1 cellular context compared by ENCODE assay signal in the genomic region with DNA sequence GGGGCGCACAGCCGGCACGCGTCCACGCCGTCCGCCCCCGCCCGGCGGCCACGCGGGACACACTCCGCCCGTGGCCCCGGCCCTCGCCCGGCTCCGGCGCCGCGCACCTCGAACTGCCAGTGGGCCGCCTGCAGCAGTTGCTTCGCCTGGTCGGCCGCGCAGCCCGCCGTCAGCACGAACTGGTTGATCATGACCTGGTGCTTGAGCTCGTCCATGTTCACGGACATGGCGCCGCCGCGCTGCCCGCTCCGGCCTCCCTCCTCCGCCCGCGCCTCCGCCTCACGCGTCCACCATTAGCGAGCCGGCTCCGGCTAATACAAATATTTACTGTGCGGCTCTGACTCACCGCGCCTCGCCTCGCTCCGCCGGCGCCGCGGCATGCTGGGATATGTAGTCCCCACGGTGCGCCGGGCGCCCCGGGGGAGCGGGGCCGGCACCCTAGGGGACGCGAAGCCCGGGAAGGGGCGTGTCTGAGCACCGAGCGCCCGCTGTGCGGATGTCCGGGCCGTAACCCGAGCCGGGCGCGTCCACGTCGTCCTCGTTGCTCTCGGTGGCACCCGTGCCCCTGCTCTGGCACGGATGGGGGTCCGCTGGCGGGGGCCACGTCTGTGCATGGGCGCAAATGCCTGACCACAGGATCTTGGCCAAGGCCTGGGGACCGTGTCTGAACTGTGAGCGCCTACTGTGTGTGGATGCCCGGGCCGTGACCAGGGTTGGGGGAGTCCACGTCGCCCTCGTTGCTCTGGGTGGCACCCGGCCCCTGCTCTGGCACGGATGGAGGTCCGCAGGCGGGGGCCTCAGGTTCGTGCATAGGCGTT.
TF ChIP-seq lines count a peak whose summit lies in the region.

A gene (minus strand): TSS at position 318 of the 818 bp plus-strand sequence. CDS start 91 bp downstream, at position 227.

TF ChIP-seq in WTC11, 78 proteins besides CTCF, POLR2A, EP300 and RAD21 (continued from another document):
- TF ChIP-seq, protein P1, sequence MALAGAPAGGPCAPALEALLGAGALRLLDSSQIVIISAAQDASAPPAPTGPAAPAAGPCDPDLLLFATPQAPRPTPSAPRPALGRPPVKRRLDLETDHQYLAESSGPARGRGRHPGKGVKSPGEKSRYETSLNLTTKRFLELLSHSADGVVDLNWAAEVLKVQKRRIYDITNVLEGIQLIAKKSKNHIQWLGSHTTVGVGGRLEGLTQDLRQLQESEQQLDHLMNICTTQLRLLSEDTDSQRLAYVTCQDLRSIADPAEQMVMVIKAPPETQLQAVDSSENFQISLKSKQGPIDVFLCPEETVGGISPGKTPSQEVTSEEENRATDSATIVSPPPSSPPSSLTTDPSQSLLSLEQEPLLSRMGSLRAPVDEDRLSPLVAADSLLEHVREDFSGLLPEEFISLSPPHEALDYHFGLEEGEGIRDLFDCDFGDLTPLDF (CRISPR knock-in tag; IDR thresholded peaks at IDR 0.05), result no peak
- TF ChIP-seq, protein P2, sequence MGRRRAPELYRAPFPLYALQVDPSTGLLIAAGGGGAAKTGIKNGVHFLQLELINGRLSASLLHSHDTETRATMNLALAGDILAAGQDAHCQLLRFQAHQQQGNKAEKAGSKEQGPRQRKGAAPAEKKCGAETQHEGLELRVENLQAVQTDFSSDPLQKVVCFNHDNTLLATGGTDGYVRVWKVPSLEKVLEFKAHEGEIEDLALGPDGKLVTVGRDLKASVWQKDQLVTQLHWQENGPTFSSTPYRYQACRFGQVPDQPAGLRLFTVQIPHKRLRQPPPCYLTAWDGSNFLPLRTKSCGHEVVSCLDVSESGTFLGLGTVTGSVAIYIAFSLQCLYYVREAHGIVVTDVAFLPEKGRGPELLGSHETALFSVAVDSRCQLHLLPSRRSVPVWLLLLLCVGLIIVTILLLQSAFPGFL (CRISPR knock-in tag; IDR thresholded peaks at IDR 0.05; ENCODE audit: borderline replicate concordance), result no peak
- TF ChIP-seq TEAD1 (CRISPR knock-in tag; IDR thresholded peaks at IDR 0.05), result peak; percentile 77
- TF ChIP-seq, protein P3, sequence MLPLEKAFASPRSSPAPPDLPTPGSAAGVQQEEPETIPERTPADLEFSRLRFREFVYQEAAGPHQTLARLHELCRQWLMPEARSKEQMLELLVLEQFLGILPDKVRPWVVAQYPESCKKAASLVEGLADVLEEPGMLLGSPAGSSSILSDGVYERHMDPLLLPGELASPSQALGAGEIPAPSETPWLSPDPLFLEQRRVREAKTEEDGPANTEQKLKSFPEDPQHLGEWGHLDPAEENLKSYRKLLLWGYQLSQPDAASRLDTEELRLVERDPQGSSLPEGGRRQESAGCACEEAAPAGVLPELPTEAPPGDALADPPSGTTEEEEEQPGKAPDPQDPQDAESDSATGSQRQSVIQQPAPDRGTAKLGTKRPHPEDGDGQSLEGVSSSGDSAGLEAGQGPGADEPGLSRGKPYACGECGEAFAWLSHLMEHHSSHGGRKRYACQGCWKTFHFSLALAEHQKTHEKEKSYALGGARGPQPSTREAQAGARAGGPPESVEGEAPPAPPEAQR (CRISPR knock-in tag; IDR thresholded peaks at IDR 0.05), result no peak
- TF ChIP-seq, protein P4, sequence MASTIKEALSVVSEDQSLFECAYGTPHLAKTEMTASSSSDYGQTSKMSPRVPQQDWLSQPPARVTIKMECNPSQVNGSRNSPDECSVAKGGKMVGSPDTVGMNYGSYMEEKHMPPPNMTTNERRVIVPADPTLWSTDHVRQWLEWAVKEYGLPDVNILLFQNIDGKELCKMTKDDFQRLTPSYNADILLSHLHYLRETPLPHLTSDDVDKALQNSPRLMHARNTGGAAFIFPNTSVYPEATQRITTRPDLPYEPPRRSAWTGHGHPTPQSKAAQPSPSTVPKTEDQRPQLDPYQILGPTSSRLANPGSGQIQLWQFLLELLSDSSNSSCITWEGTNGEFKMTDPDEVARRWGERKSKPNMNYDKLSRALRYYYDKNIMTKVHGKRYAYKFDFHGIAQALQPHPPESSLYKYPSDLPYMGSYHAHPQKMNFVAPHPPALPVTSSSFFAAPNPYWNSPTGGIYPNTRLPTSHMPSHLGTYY (CRISPR knock-in tag; IDR thresholded peaks at IDR 0.05), result no peak
- TF ChIP-seq ZNF232 (CRISPR knock-in tag; IDR thresholded peaks at IDR 0.05), result no peak
- TF ChIP-seq ZNF317 (CRISPR knock-in tag; IDR thresholded peaks at IDR 0.05; ENCODE audit: borderline replicate concordance, low read depth), result no peak
- TF ChIP-seq ATF1 (CRISPR knock-in tag; IDR thresholded peaks at IDR 0.05), result no peak
- TF ChIP-seq JUN (CRISPR knock-in tag; IDR thresholded peaks at IDR 0.05), result 0 out of 2 replicates have a peak, but pooled peaks have one; percentile 61
- no peak for TF ChIP-seq NFATC4 (CRISPR knock-in tag; IDR thresholded peaks at IDR 0.05)
- TF ChIP-seq NR1H2 (CRISPR knock-in tag; IDR thresholded peaks at IDR 0.05), result no peak
- no peak for TF ChIP-seq PRRX2 (CRISPR knock-in tag; IDR thresholded peaks at IDR 0.05)
- TF ChIP-seq CREM (CRISPR knock-in tag; IDR thresholded peaks at IDR 0.05), result peak; percentile 49; the same call in 1 of the 2 replicates
- TF ChIP-seq, protein P5, sequence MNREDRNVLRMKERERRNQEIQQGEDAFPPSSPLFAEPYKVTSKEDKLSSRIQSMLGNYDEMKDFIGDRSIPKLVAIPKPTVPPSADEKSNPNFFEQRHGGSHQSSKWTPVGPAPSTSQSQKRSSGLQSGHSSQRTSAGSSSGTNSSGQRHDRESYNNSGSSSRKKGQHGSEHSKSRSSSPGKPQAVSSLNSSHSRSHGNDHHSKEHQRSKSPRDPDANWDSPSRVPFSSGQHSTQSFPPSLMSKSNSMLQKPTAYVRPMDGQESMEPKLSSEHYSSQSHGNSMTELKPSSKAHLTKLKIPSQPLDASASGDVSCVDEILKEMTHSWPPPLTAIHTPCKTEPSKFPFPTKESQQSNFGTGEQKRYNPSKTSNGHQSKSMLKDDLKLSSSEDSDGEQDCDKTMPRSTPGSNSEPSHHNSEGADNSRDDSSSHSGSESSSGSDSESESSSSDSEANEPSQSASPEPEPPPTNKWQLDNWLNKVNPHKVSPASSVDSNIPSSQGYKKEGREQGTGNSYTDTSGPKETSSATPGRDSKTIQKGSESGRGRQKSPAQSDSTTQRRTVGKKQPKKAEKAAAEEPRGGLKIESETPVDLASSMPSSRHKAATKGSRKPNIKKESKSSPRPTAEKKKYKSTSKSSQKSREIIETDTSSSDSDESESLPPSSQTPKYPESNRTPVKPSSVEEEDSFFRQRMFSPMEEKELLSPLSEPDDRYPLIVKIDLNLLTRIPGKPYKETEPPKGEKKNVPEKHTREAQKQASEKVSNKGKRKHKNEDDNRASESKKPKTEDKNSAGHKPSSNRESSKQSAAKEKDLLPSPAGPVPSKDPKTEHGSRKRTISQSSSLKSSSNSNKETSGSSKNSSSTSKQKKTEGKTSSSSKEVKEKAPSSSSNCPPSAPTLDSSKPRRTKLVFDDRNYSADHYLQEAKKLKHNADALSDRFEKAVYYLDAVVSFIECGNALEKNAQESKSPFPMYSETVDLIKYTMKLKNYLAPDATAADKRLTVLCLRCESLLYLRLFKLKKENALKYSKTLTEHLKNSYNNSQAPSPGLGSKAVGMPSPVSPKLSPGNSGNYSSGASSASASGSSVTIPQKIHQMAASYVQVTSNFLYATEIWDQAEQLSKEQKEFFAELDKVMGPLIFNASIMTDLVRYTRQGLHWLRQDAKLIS (CRISPR knock-in tag; IDR thresholded peaks at IDR 0.05; ENCODE audit: borderline replicate concordance), result no peak
- TF ChIP-seq, protein P6, sequence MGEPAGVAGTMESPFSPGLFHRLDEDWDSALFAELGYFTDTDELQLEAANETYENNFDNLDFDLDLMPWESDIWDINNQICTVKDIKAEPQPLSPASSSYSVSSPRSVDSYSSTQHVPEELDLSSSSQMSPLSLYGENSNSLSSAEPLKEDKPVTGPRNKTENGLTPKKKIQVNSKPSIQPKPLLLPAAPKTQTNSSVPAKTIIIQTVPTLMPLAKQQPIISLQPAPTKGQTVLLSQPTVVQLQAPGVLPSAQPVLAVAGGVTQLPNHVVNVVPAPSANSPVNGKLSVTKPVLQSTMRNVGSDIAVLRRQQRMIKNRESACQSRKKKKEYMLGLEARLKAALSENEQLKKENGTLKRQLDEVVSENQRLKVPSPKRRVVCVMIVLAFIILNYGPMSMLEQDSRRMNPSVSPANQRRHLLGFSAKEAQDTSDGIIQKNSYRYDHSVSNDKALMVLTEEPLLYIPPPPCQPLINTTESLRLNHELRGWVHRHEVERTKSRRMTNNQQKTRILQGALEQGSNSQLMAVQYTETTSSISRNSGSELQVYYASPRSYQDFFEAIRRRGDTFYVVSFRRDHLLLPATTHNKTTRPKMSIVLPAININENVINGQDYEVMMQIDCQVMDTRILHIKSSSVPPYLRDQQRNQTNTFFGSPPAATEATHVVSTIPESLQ (CRISPR knock-in tag; IDR thresholded peaks at IDR 0.05), result no peak
- no peak for TF ChIP-seq CREB1 (CRISPR knock-in tag; IDR thresholded peaks at IDR 0.05)
- TF ChIP-seq, protein P7, sequence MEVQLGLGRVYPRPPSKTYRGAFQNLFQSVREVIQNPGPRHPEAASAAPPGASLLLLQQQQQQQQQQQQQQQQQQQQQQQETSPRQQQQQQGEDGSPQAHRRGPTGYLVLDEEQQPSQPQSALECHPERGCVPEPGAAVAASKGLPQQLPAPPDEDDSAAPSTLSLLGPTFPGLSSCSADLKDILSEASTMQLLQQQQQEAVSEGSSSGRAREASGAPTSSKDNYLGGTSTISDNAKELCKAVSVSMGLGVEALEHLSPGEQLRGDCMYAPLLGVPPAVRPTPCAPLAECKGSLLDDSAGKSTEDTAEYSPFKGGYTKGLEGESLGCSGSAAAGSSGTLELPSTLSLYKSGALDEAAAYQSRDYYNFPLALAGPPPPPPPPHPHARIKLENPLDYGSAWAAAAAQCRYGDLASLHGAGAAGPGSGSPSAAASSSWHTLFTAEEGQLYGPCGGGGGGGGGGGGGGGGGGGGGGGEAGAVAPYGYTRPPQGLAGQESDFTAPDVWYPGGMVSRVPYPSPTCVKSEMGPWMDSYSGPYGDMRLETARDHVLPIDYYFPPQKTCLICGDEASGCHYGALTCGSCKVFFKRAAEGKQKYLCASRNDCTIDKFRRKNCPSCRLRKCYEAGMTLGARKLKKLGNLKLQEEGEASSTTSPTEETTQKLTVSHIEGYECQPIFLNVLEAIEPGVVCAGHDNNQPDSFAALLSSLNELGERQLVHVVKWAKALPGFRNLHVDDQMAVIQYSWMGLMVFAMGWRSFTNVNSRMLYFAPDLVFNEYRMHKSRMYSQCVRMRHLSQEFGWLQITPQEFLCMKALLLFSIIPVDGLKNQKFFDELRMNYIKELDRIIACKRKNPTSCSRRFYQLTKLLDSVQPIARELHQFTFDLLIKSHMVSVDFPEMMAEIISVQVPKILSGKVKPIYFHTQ (CRISPR knock-in tag; IDR thresholded peaks at IDR 0.05), result no peak
- TF ChIP-seq TP53 (CRISPR knock-in tag; IDR thresholded peaks at IDR 0.05), result no peak
- no peak for TF ChIP-seq ELF4 (CRISPR knock-in tag; IDR thresholded peaks at IDR 0.05; ENCODE audit: low read depth)
- TF ChIP-seq, protein P8, sequence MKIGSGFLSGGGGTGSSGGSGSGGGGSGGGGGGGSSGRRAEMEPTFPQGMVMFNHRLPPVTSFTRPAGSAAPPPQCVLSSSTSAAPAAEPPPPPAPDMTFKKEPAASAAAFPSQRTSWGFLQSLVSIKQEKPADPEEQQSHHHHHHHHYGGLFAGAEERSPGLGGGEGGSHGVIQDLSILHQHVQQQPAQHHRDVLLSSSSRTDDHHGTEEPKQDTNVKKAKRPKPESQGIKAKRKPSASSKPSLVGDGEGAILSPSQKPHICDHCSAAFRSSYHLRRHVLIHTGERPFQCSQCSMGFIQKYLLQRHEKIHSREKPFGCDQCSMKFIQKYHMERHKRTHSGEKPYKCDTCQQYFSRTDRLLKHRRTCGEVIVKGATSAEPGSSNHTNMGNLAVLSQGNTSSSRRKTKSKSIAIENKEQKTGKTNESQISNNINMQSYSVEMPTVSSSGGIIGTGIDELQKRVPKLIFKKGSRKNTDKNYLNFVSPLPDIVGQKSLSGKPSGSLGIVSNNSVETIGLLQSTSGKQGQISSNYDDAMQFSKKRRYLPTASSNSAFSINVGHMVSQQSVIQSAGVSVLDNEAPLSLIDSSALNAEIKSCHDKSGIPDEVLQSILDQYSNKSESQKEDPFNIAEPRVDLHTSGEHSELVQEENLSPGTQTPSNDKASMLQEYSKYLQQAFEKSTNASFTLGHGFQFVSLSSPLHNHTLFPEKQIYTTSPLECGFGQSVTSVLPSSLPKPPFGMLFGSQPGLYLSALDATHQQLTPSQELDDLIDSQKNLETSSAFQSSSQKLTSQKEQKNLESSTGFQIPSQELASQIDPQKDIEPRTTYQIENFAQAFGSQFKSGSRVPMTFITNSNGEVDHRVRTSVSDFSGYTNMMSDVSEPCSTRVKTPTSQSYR (CRISPR knock-in tag; IDR thresholded peaks at IDR 0.05), result no peak
- TF ChIP-seq HMGA2 (CRISPR knock-in tag; IDR thresholded peaks at IDR 0.05), result no peak
- TF ChIP-seq NFE2L1 (CRISPR knock-in tag; IDR thresholded peaks at IDR 0.05), result no peak
- peak; percentile 97 for TF ChIP-seq FOXK1 (CRISPR knock-in tag; IDR thresholded peaks at IDR 0.05)
- peak; percentile 92 for TF ChIP-seq ZNF219 (CRISPR knock-in tag; IDR thresholded peaks at IDR 0.05; ENCODE audit: borderline replicate concordance)
- TF ChIP-seq, protein P9, sequence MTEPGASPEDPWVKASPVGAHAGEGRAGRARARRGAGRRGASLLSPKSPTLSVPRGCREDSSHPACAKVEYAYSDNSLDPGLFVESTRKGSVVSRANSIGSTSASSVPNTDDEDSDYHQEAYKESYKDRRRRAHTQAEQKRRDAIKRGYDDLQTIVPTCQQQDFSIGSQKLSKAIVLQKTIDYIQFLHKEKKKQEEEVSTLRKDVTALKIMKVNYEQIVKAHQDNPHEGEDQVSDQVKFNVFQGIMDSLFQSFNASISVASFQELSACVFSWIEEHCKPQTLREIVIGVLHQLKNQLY (CRISPR knock-in tag; IDR thresholded peaks at IDR 0.05), result no peak
TF ChIP-seq in WTC11: peak in this region for 18.
